12 cellular contexts compared by ENCODE assay signal in the genomic region with DNA sequence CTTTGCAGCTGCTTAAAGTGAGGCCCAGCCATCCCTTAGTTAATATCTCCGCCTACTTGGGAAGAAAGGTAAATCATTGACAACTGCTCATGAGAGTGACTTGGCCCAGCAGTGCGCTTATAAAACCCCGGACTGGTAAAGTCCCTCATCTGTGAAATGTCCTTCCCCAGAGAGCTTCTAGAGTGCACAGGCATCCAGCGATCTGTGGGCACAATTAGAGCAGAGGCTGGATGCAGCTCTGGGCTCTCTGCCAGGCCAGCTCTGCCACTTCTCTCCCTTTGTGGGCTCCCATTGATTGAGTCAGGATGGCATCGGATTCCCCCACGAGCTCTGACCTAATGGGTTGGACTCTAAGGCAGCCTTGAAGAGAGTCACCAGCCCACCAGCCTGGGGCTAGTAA.
DNase-seq lines count a peak whose midpoint lies in the region; ATAC-seq and TF ChIP-seq lines count a peak whose summit lies in the region.
"Had no signal": no experiment of that assay in that cellular context is flagged by ENCODE, and none has a peak within 500 bp of the region (broad histone marks: within the 10 kb centered on the region; RNA-seq: fewer than 3 reads in every experiment).

No MANE protein-coding gene starts in this region.

- no peak for ATAC-seq in GM18517 (IDR thresholded peaks at IDR 0.05; ENCODE audit: unreplicated experiment)

- H3K23ac ChIP-seq in trophoblast cell (ENCODE audit: low read length), result no peak overlapping the region

- no peaks in the 10 kb centered on the region for H3K36me3 ChIP-seq in kidney epithelial cell (ENCODE audit: control insufficient read depth, insufficient read depth, low read length)
- H3K36me3 ChIP-seq in trophoblast cell (ENCODE audit: control insufficient read depth in 1 of 2, insufficient read depth in 2 of 2, low read length in 2 of 2), result no peaks in the 10 kb centered on the region
- H3K36me3 ChIP-seq: adrenal gland had no signal

- WGBS in trophoblast cell (ENCODE audit: extremely low coverage, insufficient coverage, insufficient read length), result no CpG with 5 or more reads among the region's 6 CpGs

- H3K36me3 Mint-ChIP-seq in progenitor cell of endocrine pancreas (ENCODE audit: insufficient read depth), result peaks cover 1% of the 10 kb centered on the region

- no peaks in the 10 kb centered on the region for H3K9me3 ChIP-seq in trophoblast cell (ENCODE audit: insufficient read depth, low read depth, low read length)
- H3K9me3 ChIP-seq: adrenal gland had no signal

- H3K4me3 Mint-ChIP-seq in progenitor cell of endocrine pancreas (ENCODE audit: low read depth), result no peak overlapping the region

- no peaks in the 10 kb centered on the region for H3K79me2 ChIP-seq in trophoblast cell (ENCODE audit: control insufficient read depth, insufficient read depth, low read length, poor library complexity)

- no peak overlapping the region for H3K9ac ChIP-seq in trophoblast cell (ENCODE audit: low read length)

- no peak overlapping the region for H2AFZ ChIP-seq in trophoblast cell (ENCODE audit: insufficient read depth, low read length, poor library complexity)

- H2BK5ac ChIP-seq in trophoblast cell (ENCODE audit: low read depth, low read length, poor library complexity), result no peak overlapping the region

- no peak overlapping the region for H3K27ac Mint-ChIP-seq in progenitor cell of endocrine pancreas

- H3K27me3 ChIP-seq in kidney epithelial cell (ENCODE audit: control insufficient read depth, insufficient read depth, low read length) (peaks cover 7% of the 10 kb centered on the region), trophoblast cell (ENCODE audit: insufficient read depth, low read length) (no peaks in the 10 kb centered on the region)

- TF ChIP-seq CTCF in kidney epithelial cell (IDR thresholded peaks at IDR 0.05; ENCODE audit: insufficient read depth, low read length, poor library complexity, severe bottlenecking), result no peak
- TF ChIP-seq CTCF in progenitor cell of endocrine pancreas (IDR thresholded peaks at IDR 0.05; ENCODE audit: unreplicated experiment), result no peak

- H4K91ac ChIP-seq in trophoblast cell (ENCODE audit: low read depth, low read length), result no peak overlapping the region

- H4K12ac ChIP-seq in trophoblast cell (ENCODE audit: low read depth, low read length), result no peak overlapping the region

- no peak overlapping the region for H4K8ac ChIP-seq in trophoblast cell (ENCODE audit: low read depth, low read length)

- no peaks in the 10 kb centered on the region for H3K79me1 ChIP-seq in trophoblast cell (ENCODE audit: low read length)

- no peak overlapping the region for H3K4me3 ChIP-seq in kidney epithelial cell (ENCODE audit: low read depth, low read length)
- no peak overlapping the region for H3K4me3 ChIP-seq in trophoblast cell (ENCODE audit: low read depth, low read length)
- H3K4me3 ChIP-seq: adrenal gland, coronary artery had no signal

- H2BK120ac ChIP-seq in trophoblast cell (ENCODE audit: insufficient read depth, low read length, poor library complexity), result no peak overlapping the region

- no peak overlapping the region for H2AK5ac ChIP-seq in trophoblast cell (ENCODE audit: low read length)

- H3K4me1 Mint-ChIP-seq in progenitor cell of endocrine pancreas (ENCODE audit: low read depth), result peaks cover 20% of the 10 kb centered on the region

- no peak overlapping the region for H3K4me2 ChIP-seq in trophoblast cell (ENCODE audit: low read length)

- no peak overlapping the region for H3K27ac ChIP-seq in trophoblast cell (ENCODE audit: low read depth, low read length)
- H3K27ac ChIP-seq: adrenal gland, C4-2B, coronary artery had no signal

- H3K9me3 Mint-ChIP-seq in progenitor cell of endocrine pancreas (ENCODE audit: low read depth), result peaks cover 6% of the 10 kb centered on the region

- H3K18ac ChIP-seq in trophoblast cell (ENCODE audit: low read length), result no peak overlapping the region

- H3K27me3 Mint-ChIP-seq in progenitor cell of endocrine pancreas, result peaks cover 3% of the 10 kb centered on the region

- H3K4me1 ChIP-seq in trophoblast cell (ENCODE audit: control insufficient read depth in 1 of 2, insufficient read depth in 2 of 2, low read length in 2 of 2), result peaks cover 0 to 3% of the 10 kb centered on the region in 2 experiments
- H3K4me1 ChIP-seq: adrenal gland had no signal

- no peak overlapping the region for H2BK12ac ChIP-seq in trophoblast cell (ENCODE audit: low read length)

- no peak overlapping the region for H3K14ac ChIP-seq in trophoblast cell (ENCODE audit: low read length)

- H3K4ac ChIP-seq in trophoblast cell (ENCODE audit: low read depth, low read length), result no peak overlapping the region

- peak; percentile 44 for DNase-seq in activated effector memory CD4-positive, alpha-beta T cell treated with anti-CD3 and anti-CD28 coated beads, Interleukin-2, amount 50 U/mL, for 16 hours
- no peak for DNase-seq in activated effector memory CD4-positive, alpha-beta T cell treated with Interleukin-2 at 50 U/mL for 16 hours
- DNase-seq in NCI-H345 treated with DMSO at 0.1 percent for 48 hours (lab: John Stamatoyannopoulos, UW; ENCODE audit: unreplicated experiment) (peak; percentile 31), kidney epithelial cell (ENCODE audit: low read depth) (peak; percentile 90), superior temporal gyrus (ENCODE audit: extremely low spot score) (peak; percentile 40), trophoblast cell (no peak), progenitor cell of endocrine pancreas (ENCODE audit: low spot score, unreplicated experiment) (no peak)
- DNase-seq: adrenal gland, NCI-H187 treated with DMSO at 0.1 percent for 48 hours had no signal

Comparison
In these comparisons a context has a peak if more than half of its experiments do, and no peak if none do; other contexts are left out.
1. DNase-seq: peak in activated effector memory CD4-positive, alpha-beta T cell treated with anti-CD3 and anti-CD28 coated beads, Interleukin-2, amount 50 U/mL, for 16 hours (single experiment), NCI-H345 treated with DMSO at 0.1 percent for 48 hours (single experiment), kidney epithelial cell (single experiment) and superior temporal gyrus (single experiment); none in activated effector memory CD4-positive, alpha-beta T cell treated with Interleukin-2 at 50 U/mL for 16 hours (single experiment), trophoblast cell (0 of 2) and progenitor cell of endocrine pancreas (single experiment).